Comparison of ENCODE assay signal across 1 cellular context in the genomic region with DNA sequence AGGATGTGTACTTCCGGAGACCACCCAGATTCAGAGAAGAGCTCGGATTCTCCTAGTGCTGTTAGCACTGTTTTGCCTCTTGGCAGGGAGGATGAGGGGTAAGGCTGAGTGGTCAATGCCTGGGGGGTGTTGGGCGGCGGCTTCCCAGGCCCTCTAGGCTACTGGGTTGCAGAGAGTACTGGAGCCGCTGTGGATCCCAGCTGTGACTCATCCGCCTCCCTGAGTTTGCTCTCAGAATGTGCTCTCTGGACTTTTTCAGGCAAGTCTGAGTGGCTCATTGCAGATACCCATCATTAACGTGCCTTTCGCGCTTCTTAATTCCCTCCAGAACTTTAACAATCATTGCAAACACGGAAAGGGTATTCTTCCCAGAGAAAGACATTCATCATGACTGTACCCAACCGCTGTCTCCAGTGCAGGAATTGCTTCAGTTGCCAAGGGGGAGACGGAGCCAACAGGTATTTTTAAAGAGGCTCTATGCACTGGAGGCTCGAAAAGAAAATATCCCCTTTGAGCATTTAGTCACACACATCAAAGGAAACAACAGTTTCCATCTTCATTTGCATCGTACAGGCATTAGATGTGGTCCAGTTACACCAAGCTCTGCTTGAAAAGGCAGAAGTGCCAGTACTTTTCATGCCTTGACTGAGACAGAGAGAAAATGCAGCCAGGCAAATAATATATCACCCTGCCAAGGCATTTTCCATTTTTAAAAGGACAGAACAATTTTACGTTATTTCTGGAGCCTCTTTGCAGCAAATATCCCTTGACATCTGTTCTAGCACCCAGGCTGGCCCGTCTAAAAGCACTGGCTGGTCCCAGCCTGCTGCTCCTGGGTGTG.
TF ChIP-seq lines count a peak whose summit lies in the region.

No MANE protein-coding gene starts in this region.

TF ChIP-seq in IMR-90, 13 proteins besides CTCF, POLR2A, EP300 and RAD21 (continued from another document):
- TF ChIP-seq MXI1 (IDR thresholded peaks at IDR 0.05; ENCODE audit: borderline replicate concordance, low read depth, low read length), result no peak
- no peak for TF ChIP-seq NFE2L2 (IDR thresholded peaks at IDR 0.05; ENCODE audit: low read depth, low read length)
- no peak for TF ChIP-seq MAFK (IDR thresholded peaks at IDR 0.05; ENCODE audit: low read depth, low read length)
- no peak for TF ChIP-seq BHLHE40 (IDR thresholded peaks at IDR 0.05; ENCODE audit: low read depth, low read length)
- no peak for TF ChIP-seq MAZ (IDR thresholded peaks at IDR 0.05; ENCODE audit: borderline replicate concordance, low read depth, low read length)
